8 cellular contexts compared by ENCODE assay signal in the genomic region with DNA sequence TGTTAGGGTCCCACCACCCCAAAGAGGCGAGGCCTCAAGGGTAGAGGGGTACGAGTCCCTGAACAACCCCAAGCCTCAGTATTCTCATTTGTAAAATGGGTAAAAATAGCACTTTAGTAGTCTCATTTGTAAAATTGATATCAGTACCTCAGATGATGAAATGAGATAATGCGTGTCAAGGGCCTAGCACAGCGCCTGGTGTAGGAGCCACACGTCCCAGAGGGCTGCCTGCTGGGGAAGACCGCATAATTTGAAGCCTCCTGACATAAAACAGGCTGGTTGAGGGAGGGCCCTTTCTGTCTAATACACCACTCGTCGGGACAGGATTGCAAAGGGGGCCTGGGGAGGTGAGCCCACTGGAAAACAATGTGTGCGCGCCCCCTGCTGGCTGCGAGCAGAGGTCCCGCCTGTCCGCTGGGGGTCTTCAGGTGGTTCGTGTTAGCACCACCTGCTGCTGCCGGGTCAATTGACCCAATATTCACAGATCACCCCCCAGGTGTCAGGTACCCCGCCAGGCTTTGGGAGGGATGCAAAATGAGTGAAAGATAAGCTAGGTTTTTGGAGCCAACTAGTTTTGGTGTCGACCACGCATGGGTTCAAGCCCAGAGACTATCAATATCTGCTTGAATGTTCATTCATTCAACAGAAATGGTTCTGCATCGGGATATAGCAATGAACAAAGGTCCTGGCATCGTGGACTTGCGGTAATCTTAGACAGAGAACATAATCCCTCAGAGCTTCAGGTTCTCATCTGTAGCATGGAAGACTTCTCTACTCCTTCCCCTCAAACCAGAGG. TPM values are rescaled to one million over a fixed set of nuclear protein-coding genes. Genes with fewer than 3 reads are reported as not detected.
DNase-seq lines count a peak whose midpoint lies in the region; ATAC-seq and TF ChIP-seq lines count a peak whose summit lies in the region.

No MANE protein-coding gene starts in this region.

- H3K4me1 Mint-ChIP-seq in T-helper 17 cell, result peaks cover 17% of the 10 kb centered on the region

- H3K27ac Mint-ChIP-seq in T-helper 17 cell, result peak overlapping the region; percentile 84

- peak; percentile 80 for ATAC-seq in T-helper 17 cell
- no peak for ATAC-seq in GM21528 (IDR thresholded peaks at IDR 0.05; ENCODE audit: low FRiP score, unreplicated experiment)

- H3K27me3 ChIP-seq in GM06990 (replicated peaks; ENCODE audit: control insufficient read depth, insufficient read depth, low read length) (no peaks in the 10 kb centered on the region), hepatocyte (no peaks in the 10 kb centered on the region)

- TF ChIP-seq CTCF in GM06990 (IDR thresholded peaks at IDR 0.05; ENCODE audit: insufficient read depth, low read length, poor library complexity, severe bottlenecking) (peak; percentile 88), hepatocyte (IDR thresholded peaks at IDR 0.05; ENCODE audit: poor library complexity) (peak; percentile 98)

- H3K4me3 ChIP-seq in GM06990 (replicated peaks; ENCODE audit: low read depth, low read length) (no peak overlapping the region), hepatocyte (no peak overlapping the region)

- no peaks in the 10 kb centered on the region for H3K79me2 ChIP-seq in hepatocyte

- H3K4me1 ChIP-seq in hepatocyte (ENCODE audit: insufficient read depth), result no peaks in the 10 kb centered on the region

- H3K36me3 Mint-ChIP-seq in T-helper 17 cell (ENCODE audit: low read depth), result no peaks in the 10 kb centered on the region

- H3K27ac ChIP-seq in hepatocyte, result peak overlapping the region; percentile 2

- H3K4me3 Mint-ChIP-seq in T-helper 17 cell, result no peak overlapping the region

- H3K4me2 ChIP-seq in hepatocyte, result no peak overlapping the region

- no peak overlapping the region for H2AFZ ChIP-seq in hepatocyte

- no peaks in the 10 kb centered on the region for H4K20me1 ChIP-seq in hepatocyte (ENCODE audit: insufficient read depth, poor library complexity, severe bottlenecking)

- DNase-seq in GM06990 (ENCODE audit: extremely low read depth, insufficient read length) (peak; percentile 82), HT1080 (ENCODE audit: low read depth) (peak; percentile 75), T-helper 17 cell (peak; percentile 60 to 72 (median 62)), amygdala (lab: John Stamatoyannopoulos, UW) (peak in 34 of 56 donors; percentile 14 to 68 (median 31)), hepatocyte (ENCODE audit: low spot score) (peak; percentile 90), COLO829 (ENCODE audit: low spot score) (no peak)
- DNase-seq in stimulated activated CD4-positive, alpha-beta T cell treated with anti-CD3 and anti-CD28 coated beads, Interleukin-15, amount 100 ng/mL, for 1 hour (ENCODE audit: low read depth in 1 of 2, low spot score in 1 of 2), result peak; percentile 40 to 77

- H3K9me2 ChIP-seq in hepatocyte (replicated peaks; ENCODE audit: insufficient read depth), result no peaks in the 10 kb centered on the region

- H3K9me3 ChIP-seq in T-helper 17 cell (ENCODE audit: control insufficient read depth, low read length, poor library complexity, severe bottlenecking), result no peaks in the 10 kb centered on the region
- no peaks in the 10 kb centered on the region for H3K9me3 ChIP-seq in hepatocyte (ENCODE audit: low read depth)

- 31% methylated on average over 21 of the region's 21 CpGs for WGBS in hepatocyte (ENCODE audit: low lambda C conversion rate, missing lambda C conversion rate)

- H3K36me3 ChIP-seq in GM06990 (ENCODE audit: control insufficient read depth, insufficient read depth, low read length) (no peaks in the 10 kb centered on the region), hepatocyte (replicated peaks; ENCODE audit: insufficient read depth, low read depth) (no peaks in the 10 kb centered on the region)

- no peaks in the 10 kb centered on the region for H3K27me3 Mint-ChIP-seq in T-helper 17 cell

RNA-seq across cellular contexts. Expression of gene IRF2BPL, which starts 24.7 kb away (rescaled TPM):
- 22.0 and 27.6 TPM in 2 replicates for total RNA-seq in HT1080 (2014; rRNA removed; shearing (Covaris generic))
- polyA plus RNA-seq in HT1080 (2015; cell fraction: cytosol; rRNA removed), result 20.8 and 21.0 TPM in 2 replicates
- 17.6 and 20.3 TPM in 2 replicates for polyA plus RNA-seq in HT1080 (2015; cell fraction: nucleus; rRNA removed)
- total RNA-seq in T-helper 17 cell, result 10 to 100 TPM; 41.9 to 51.7 TPM
- total RNA-seq in hepatocyte, result 26.8 and 34.5 TPM in 2 replicates
- polyA plus RNA-seq in hepatocyte, result 38.9 and 52.1 TPM in 2 replicates

RNA-seq across cellular contexts. Expression of gene CIPC, which starts 44.8 kb away (rescaled TPM):
- 10.4 and 12.9 TPM in 2 replicates for total RNA-seq in HT1080 (2014; rRNA removed; shearing (Covaris generic))
- 12.0 and 12.9 TPM in 2 replicates for polyA plus RNA-seq in HT1080 (2015; cell fraction: cytosol; rRNA removed)
- 15.0 and 15.8 TPM in 2 replicates for polyA plus RNA-seq in HT1080 (2015; cell fraction: nucleus; rRNA removed)
- total RNA-seq in T-helper 17 cell, result 10 to 100 TPM; 11.2 to 13.4 TPM
- 25.6 and 29.6 TPM in 2 replicates for total RNA-seq in hepatocyte
- polyA plus RNA-seq in hepatocyte, result 9.6 and 10.5 TPM in 2 replicates
